2 cellular contexts compared by ENCODE assay signal in the genomic region with DNA sequence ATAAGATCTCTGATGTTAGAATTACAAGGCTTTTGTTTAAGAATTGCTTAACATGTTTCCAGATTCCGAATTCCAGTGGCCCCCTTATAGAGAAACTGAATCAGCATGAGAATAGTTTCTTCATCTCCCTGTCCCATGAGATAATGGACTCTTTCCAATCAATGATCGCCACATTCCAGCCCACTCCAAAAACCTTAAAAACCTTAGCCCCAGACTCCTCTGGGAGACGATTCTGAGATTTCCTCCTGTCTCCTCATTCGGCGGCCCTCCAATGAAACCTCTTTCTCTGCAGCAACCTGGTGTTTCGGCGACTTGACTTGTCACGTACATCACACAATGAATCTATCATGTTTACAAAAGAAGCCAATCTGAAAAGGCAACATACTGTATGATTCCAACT.
TF ChIP-seq lines count a peak whose summit lies in the region.

No MANE protein-coding gene starts in this region.

TF ChIP-seq in GM23338, 12 proteins besides CTCF, POLR2A, EP300 and RAD21:
- TF ChIP-seq, protein P1, sequence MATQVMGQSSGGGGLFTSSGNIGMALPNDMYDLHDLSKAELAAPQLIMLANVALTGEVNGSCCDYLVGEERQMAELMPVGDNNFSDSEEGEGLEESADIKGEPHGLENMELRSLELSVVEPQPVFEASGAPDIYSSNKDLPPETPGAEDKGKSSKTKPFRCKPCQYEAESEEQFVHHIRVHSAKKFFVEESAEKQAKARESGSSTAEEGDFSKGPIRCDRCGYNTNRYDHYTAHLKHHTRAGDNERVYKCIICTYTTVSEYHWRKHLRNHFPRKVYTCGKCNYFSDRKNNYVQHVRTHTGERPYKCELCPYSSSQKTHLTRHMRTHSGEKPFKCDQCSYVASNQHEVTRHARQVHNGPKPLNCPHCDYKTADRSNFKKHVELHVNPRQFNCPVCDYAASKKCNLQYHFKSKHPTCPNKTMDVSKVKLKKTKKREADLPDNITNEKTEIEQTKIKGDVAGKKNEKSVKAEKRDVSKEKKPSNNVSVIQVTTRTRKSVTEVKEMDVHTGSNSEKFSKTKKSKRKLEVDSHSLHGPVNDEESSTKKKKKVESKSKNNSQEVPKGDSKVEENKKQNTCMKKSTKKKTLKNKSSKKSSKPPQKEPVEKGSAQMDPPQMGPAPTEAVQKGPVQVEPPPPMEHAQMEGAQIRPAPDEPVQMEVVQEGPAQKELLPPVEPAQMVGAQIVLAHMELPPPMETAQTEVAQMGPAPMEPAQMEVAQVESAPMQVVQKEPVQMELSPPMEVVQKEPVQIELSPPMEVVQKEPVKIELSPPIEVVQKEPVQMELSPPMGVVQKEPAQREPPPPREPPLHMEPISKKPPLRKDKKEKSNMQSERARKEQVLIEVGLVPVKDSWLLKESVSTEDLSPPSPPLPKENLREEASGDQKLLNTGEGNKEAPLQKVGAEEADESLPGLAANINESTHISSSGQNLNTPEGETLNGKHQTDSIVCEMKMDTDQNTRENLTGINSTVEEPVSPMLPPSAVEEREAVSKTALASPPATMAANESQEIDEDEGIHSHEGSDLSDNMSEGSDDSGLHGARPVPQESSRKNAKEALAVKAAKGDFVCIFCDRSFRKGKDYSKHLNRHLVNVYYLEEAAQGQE (IDR thresholded peaks at IDR 0.05; ENCODE audit: unreplicated experiment) = no peak
- TF ChIP-seq, protein P2, sequence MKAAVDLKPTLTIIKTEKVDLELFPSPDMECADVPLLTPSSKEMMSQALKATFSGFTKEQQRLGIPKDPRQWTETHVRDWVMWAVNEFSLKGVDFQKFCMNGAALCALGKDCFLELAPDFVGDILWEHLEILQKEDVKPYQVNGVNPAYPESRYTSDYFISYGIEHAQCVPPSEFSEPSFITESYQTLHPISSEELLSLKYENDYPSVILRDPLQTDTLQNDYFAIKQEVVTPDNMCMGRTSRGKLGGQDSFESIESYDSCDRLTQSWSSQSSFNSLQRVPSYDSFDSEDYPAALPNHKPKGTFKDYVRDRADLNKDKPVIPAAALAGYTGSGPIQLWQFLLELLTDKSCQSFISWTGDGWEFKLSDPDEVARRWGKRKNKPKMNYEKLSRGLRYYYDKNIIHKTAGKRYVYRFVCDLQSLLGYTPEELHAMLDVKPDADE (IDR thresholded peaks at IDR 0.05) = no peak
- TF ChIP-seq JUNB (IDR thresholded peaks at IDR 0.05; ENCODE audit: unreplicated experiment) = no peak
- TF ChIP-seq CREB1 (CRISPR knock-in tag; IDR thresholded peaks at IDR 0.05; ENCODE audit: low read depth) = no peak
- TF ChIP-seq ZNF331 (CRISPR knock-in tag; IDR thresholded peaks at IDR 0.05; ENCODE audit: low read depth) = no peak

TF ChIP-seq in neural cell, 6 proteins besides CTCF, POLR2A, EP300 and RAD21 (continued from another document):
- TF ChIP-seq, protein P1 (IDR thresholded peaks at IDR 0.05; ENCODE audit: borderline replicate concordance) = no peak
- TF ChIP-seq TAF1 (IDR thresholded peaks at IDR 0.05; ENCODE audit: low read depth) (no peak), SMC3 (conservative IDR thresholded peaks at IDR 0.05; ENCODE audit: poor library complexity) (no peak)
